19 cellular contexts compared by ENCODE assay signal in genomic region chr2:197911667-197912066, GRCh38.
"Had no signal": no experiment of that assay in that cellular context is flagged by ENCODE, and none has a peak within 500 bp of the region (broad histone marks: within the 10 kb centered on the region; RNA-seq: fewer than 3 reads in every experiment).

No MANE protein-coding gene starts in this region.

- H3K4me3 ChIP-seq: heart right ventricle, right lobe of liver, skin epidermis, stomach, suprapubic skin, tibial nerve had no signal

- ATAC-seq: heart right ventricle; left ventricle myocardium superior; right lobe of liver; stimulated activated effector memory CD8-positive, alpha-beta T cell treated with anti-CD3 and anti-CD28 coated beads, Interleukin-12 subunit alpha, Interleukin-12 subunit beta, amount 100 ng/mL, for 72 hours had no signal

- DNase-seq: activated B cell treated with CpG ODN at 0.5 μM for 24 hours; activated CD4-positive, alpha-beta memory T cell treated with anti-CD3 and anti-CD28 coated beads, Interleukin-2, amount 10 ng/mL, durations not matched to agents 7 days and 5 days; activated CD4-positive, alpha-beta T cell treated with anti-CD3 and anti-CD28 coated beads for 48 hours; activated effector memory CD4-positive, alpha-beta T cell treated with anti-CD3 and anti-CD28 coated beads, Interleukin-2, amount 50 U/mL, for 16 hours; activated naive CD4-positive, alpha-beta T cell treated with anti-CD3 and anti-CD28 coated beads, Interleukin-2, amount 10 ng/mL, durations not matched to agents 7 days and 5 days; amygdala; heart right ventricle; left ventricle myocardium superior; mammary epithelial cell; nephron progenitor cell; nucleus accumbens; right lobe of liver; stimulated activated CD4-positive, alpha-beta T cell treated with anti-CD3 and anti-CD28 coated beads, Interleukin-1b, Interleukin-23, amount 100 ng/mL, for 48 hours; stomach; T1000 had no signal
